ENCODE assay signal across 8 cellular contexts in genomic region chr15:22259151-22259783, GRCh38.
DNase-seq lines count a peak whose midpoint lies in the region; ATAC-seq and TF ChIP-seq lines count a peak whose summit lies in the region.
"Not testable (repeated sequence)": the region's sequence is repeated elsewhere in the genome, so short reads cannot be mapped to it uniquely, and the experiment has no call there.

No MANE protein-coding gene starts in this region.

- POLR2A ChIA-PET in CD4-positive, alpha-beta memory T cell (lab: Charles Lee; ENCODE audit: partially characterized antibody); PC-3 (lab: Charles Lee; ENCODE audit: unreplicated experiment); activated CD4-positive, alpha-beta T cell treated with anti-CD3 and anti-CD28 coated beads for 36 hours (lab: Charles Lee); naive thymus-derived CD4-positive, alpha-beta T cell (lab: Charles Lee): not testable (repeated sequence)

- in situ Hi-C loops in mammary epithelial cell (cut with MboI; ENCODE audit: low sequenced_read_pairs in 2 of 2) = not testable (repeated sequence)

- H3K36me3 ChIP-seq in CD4-positive, alpha-beta memory T cell (ENCODE audit: insufficient read depth, low read length); PC-3 (ENCODE audit: low read depth, low read length); mammary epithelial cell (ENCODE audit: insufficient read depth, low read length); naive thymus-derived CD4-positive, alpha-beta T cell (ENCODE audit: control insufficient read depth in 2 of 3, insufficient read depth in 3 of 3, low read length in 3 of 3); upper lobe of left lung: not testable (repeated sequence)

- H3K4me3 ChIP-seq in CD4-positive, alpha-beta memory T cell (ENCODE audit: low read length in 2 of 2); PC-3 (ENCODE audit: low read length); naive thymus-derived CD4-positive, alpha-beta T cell (ENCODE audit: low read length); upper lobe of left lung: not testable (repeated sequence)
- H3K4me3 ChIP-seq in mammary epithelial cell (replicated peaks in 1 of 3; ENCODE audit: insufficient read depth in 1 of 3, low read depth in 2 of 3, low read length in 3 of 3) = peak overlapping the region in 1 of 3 experiments; percentile 47
- 0 out of 2 replicates have a peak overlapping the region, but pooled peaks have one; percentile 3 for H3K4me3 ChIP-seq in iPS-18c (ENCODE audit: insufficient read depth, low read depth, low read length)

- not testable (repeated sequence) for TF ChIP-seq POLR2A in upper lobe of left lung (IDR thresholded peaks at IDR 0.05)

- H3K9me3 Mint-ChIP-seq in CD4-positive, alpha-beta memory T cell; activated CD4-positive, alpha-beta T cell treated with anti-CD3 and anti-CD28 coated beads for 36 hours (ENCODE audit: low read depth); naive thymus-derived CD4-positive, alpha-beta T cell: not testable (repeated sequence)

- not testable (repeated sequence) for H3K9ac ChIP-seq in PC-3 (ENCODE audit: low read length); mammary epithelial cell (ENCODE audit: insufficient read depth, low read length)

- H3K27ac Mint-ChIP-seq in CD4-positive, alpha-beta memory T cell = peak overlapping the region in 4 of 7 donors; percentile 18 to 78 (median 48)
- H3K27ac Mint-ChIP-seq in activated CD4-positive, alpha-beta T cell treated with anti-CD3 and anti-CD28 coated beads for 36 hours = peak overlapping the region; percentile 4
- peak overlapping the region in 3 of 9 donors; percentile 5 to 57 (median 12) for H3K27ac Mint-ChIP-seq in naive thymus-derived CD4-positive, alpha-beta T cell

- H3K9me2 ChIP-seq in PC-3 (replicated peaks; ENCODE audit: low read length) = not testable (repeated sequence)

- intact Hi-C loops in CD4-positive, alpha-beta memory T cell (cut with micrococcal nuclease); PC-3 (cut with micrococcal nuclease); activated CD4-positive, alpha-beta T cell treated with anti-CD3 and anti-CD28 coated beads for 36 hours (cut with DNase I, micrococcal nuclease); mammary epithelial cell (cut with micrococcal nuclease); naive thymus-derived CD4-positive, alpha-beta T cell (cut with micrococcal nuclease): not testable (repeated sequence)

- not testable (repeated sequence) for H3K9me3 ChIP-seq in CD4-positive, alpha-beta memory T cell (ENCODE audit: control insufficient read depth in 1 of 2, low read length in 2 of 2); PC-3 (ENCODE audit: low read length); mammary epithelial cell (replicated peaks; ENCODE audit: insufficient read depth, low read length); naive thymus-derived CD4-positive, alpha-beta T cell (ENCODE audit: control insufficient read depth in 2 of 3, low read length in 3 of 3)
- H3K9me3 ChIP-seq in iPS-18c (ENCODE audit: control insufficient read depth, insufficient read depth, low read length) (peaks cover 24% of the 10 kb centered on the region), upper lobe of left lung (peaks cover 0 to 13% (median 0%) of the 10 kb centered on the region in 4 donors)

- not testable (repeated sequence) for H3K27ac ChIP-seq in CD4-positive, alpha-beta memory T cell (ENCODE audit: low read depth, low read length); PC-3 (ENCODE audit: low read length); mammary epithelial cell (ENCODE audit: insufficient read depth, low read depth, low read length); naive thymus-derived CD4-positive, alpha-beta T cell (ENCODE audit: low read depth, low read length); upper lobe of left lung

- not testable (repeated sequence) for H2AFZ ChIP-seq in PC-3 (ENCODE audit: low read length); mammary epithelial cell (ENCODE audit: low read depth, low read length)

- H3K4me3 Mint-ChIP-seq in CD4-positive, alpha-beta memory T cell = peak overlapping the region in 6 of 8 donors; percentile 59 to 77 (median 68)
- H3K4me3 Mint-ChIP-seq in activated CD4-positive, alpha-beta T cell treated with anti-CD3 and anti-CD28 coated beads for 36 hours = peak overlapping the region; percentile 1
- H3K4me3 Mint-ChIP-seq in naive thymus-derived CD4-positive, alpha-beta T cell = peak overlapping the region in 8 of 10 donors; percentile 51 to 80 (median 66)

- not testable (repeated sequence) for DNase-seq in CD4-positive, alpha-beta memory T cell; PC-3; activated CD4-positive, alpha-beta T cell treated with anti-CD3 and anti-CD28 coated beads for 36 hours; mammary epithelial cell
- DNase-seq in activated effector memory CD4-positive, alpha-beta T cell treated with anti-CD3 and anti-CD28 coated beads, Interleukin-2, amount 50 U/mL, for 16 hours = peak; percentile 64
- DNase-seq in naive thymus-derived CD4-positive, alpha-beta T cell = peak in 1 of 9 donors; percentile 6
- peak; percentile 20 to 79 for DNase-seq in upper lobe of left lung

- TF ChIP-seq EP300 in upper lobe of left lung (IDR thresholded peaks at IDR 0.05) = not testable (repeated sequence)

- dilution Hi-C loops in mammary epithelial cell (cut with HindIII; ENCODE audit: low sequenced_read_pairs) = not testable (repeated sequence)

- H3K79me2 ChIP-seq in PC-3 (ENCODE audit: low read length) = not testable (repeated sequence)
- H3K79me2 ChIP-seq in mammary epithelial cell (ENCODE audit: insufficient read depth, low read length) = peaks cover 54% of the 10 kb centered on the region

- H3F3A ChIP-seq in PC-3 (ENCODE audit: low read length, unreplicated experiment) = not testable (repeated sequence)

- not testable (repeated sequence) for H3K36me3 Mint-ChIP-seq in CD4-positive, alpha-beta memory T cell; activated CD4-positive, alpha-beta T cell treated with anti-CD3 and anti-CD28 coated beads for 36 hours (ENCODE audit: low read depth); naive thymus-derived CD4-positive, alpha-beta T cell

- peaks cover 51% of the 10 kb centered on the region for H3K4me1 ChIP-seq in CD4-positive, alpha-beta memory T cell (ENCODE audit: insufficient read depth, low read length)
- not testable (repeated sequence) for H3K4me1 ChIP-seq in PC-3 (ENCODE audit: insufficient read depth, low read length); mammary epithelial cell (ENCODE audit: insufficient read depth, low read length); upper lobe of left lung
- H3K4me1 ChIP-seq in naive thymus-derived CD4-positive, alpha-beta T cell (ENCODE audit: control insufficient read depth in 2 of 2, insufficient read depth in 2 of 2, low read length in 2 of 2) = peaks cover 16 to 30% of the 10 kb centered on the region in 2 donors

- TSS peak; percentile 28 for BruUV-seq in PC-3 (replicated peaks; lab: Mats Ljungman, UMichigan)
- not testable (repeated sequence) for BruUV-seq in mammary epithelial cell (replicated peaks; lab: Mats Ljungman, UMichigan)

- not testable (repeated sequence) for H3K27me3 ChIP-seq in CD4-positive, alpha-beta memory T cell (ENCODE audit: insufficient read depth, low read length); PC-3 (ENCODE audit: low read length); mammary epithelial cell (ENCODE audit: insufficient read depth, low read length); naive thymus-derived CD4-positive, alpha-beta T cell (ENCODE audit: control insufficient read depth in 2 of 2, insufficient read depth in 2 of 2, low read length in 2 of 2); upper lobe of left lung

- not testable (repeated sequence) for H3K4me2 ChIP-seq in PC-3 (ENCODE audit: low read length)
- H3K4me2 ChIP-seq in mammary epithelial cell (ENCODE audit: insufficient read depth, low read depth, low read length) = peak overlapping the region; percentile 61

- TF ChIP-seq CTCF in PC-3 (conservative IDR thresholded peaks at IDR 0.05; ENCODE audit: low read depth, low read length); mammary epithelial cell (conservative IDR thresholded peaks at IDR 0.05 in 1 of 2, IDR thresholded peaks at IDR 0.05 in 1 of 2; ENCODE audit: extremely low read depth in 1 of 2, insufficient read depth in 1 of 2, low read depth in 1 of 2, low read length in 2 of 2); upper lobe of left lung (IDR thresholded peaks at IDR 0.05): not testable (repeated sequence)

- H3K4me1 Mint-ChIP-seq in CD4-positive, alpha-beta memory T cell = peaks cover 16 to 31% (median 26%) of the 10 kb centered on the region in 4 donors
- peaks cover 31% of the 10 kb centered on the region for H3K4me1 Mint-ChIP-seq in activated CD4-positive, alpha-beta T cell treated with anti-CD3 and anti-CD28 coated beads for 36 hours
- H3K4me1 Mint-ChIP-seq in naive thymus-derived CD4-positive, alpha-beta T cell = peaks cover 22 to 43% (median 30%) of the 10 kb centered on the region in 7 donors

- not testable (repeated sequence) for ATAC-seq in PC-3; activated CD4-positive, alpha-beta T cell treated with anti-CD3 and anti-CD28 coated beads for 36 hours; naive thymus-derived CD4-positive, alpha-beta T cell; upper lobe of left lung (ENCODE audit: low FRiP score in 2 of 2)

- WGBS in mammary epithelial cell (ENCODE audit: low coverage, missing lambda C conversion rate) = 93% methylated on average over 33 of the region's 40 CpGs
- whole genome bisulfite sequencing in upper lobe of left lung, 2 donors = 80 to 89% methylated on average over 20 to 40 of the region's 40 CpGs

- not testable (repeated sequence) for H4K20me1 ChIP-seq in PC-3 (ENCODE audit: low read length); mammary epithelial cell (ENCODE audit: insufficient read depth, low read length)

- not testable (repeated sequence) for H3K27me3 Mint-ChIP-seq in CD4-positive, alpha-beta memory T cell
- H3K27me3 Mint-ChIP-seq in activated CD4-positive, alpha-beta T cell treated with anti-CD3 and anti-CD28 coated beads for 36 hours = peaks cover 22% of the 10 kb centered on the region
- peaks cover 9 to 56% (median 39%) of the 10 kb centered on the region in 5 donors for H3K27me3 Mint-ChIP-seq in naive thymus-derived CD4-positive, alpha-beta T cell

- CTCF ChIA-PET in CD4-positive, alpha-beta memory T cell (lab: Charles Lee; ENCODE audit: partially characterized antibody) = interaction anchor here (0.9 kb wide), 1 partner anchor 37 kb away, joined by 3 read pairs; no protein-coding TSS in a partner anchor
- CTCF ChIA-PET in PC-3 (lab: Charles Lee); mammary epithelial cell (lab: Charles Lee; ENCODE audit: low non-redundant PET); naive thymus-derived CD4-positive, alpha-beta T cell (lab: Charles Lee): not testable (repeated sequence)
- CTCF ChIA-PET in activated CD4-positive, alpha-beta T cell treated with anti-CD3 and anti-CD28 coated beads for 36 hours (lab: Charles Lee) = interaction anchor here (2.1 kb wide), 1 partner anchor 37 kb away, joined by 18 read pairs; no protein-coding TSS in a partner anchor

Comparison
In these comparisons a context has a peak if more than half of its experiments do, and no peak if none do; other contexts are left out.
1. H3K4me3 Mint-ChIP-seq: peak in every context shown above with its lines; median percentile 68 in CD4-positive, alpha-beta memory T cell; 66 in naive thymus-derived CD4-positive, alpha-beta T cell; 1 in activated CD4-positive, alpha-beta T cell treated with anti-CD3 and anti-CD28 coated beads for 36 hours.